In genomic region chr4:187370918-187371317, GRCh38 we compare ENCODE assay signal across 23 cellular contexts.
"Had no signal": no experiment of that assay in that cellular context is flagged by ENCODE, and none has a peak within 500 bp of the region (broad histone marks: within the 10 kb centered on the region; RNA-seq: fewer than 3 reads in every experiment).

No MANE protein-coding gene starts in this region.

- FAIRE-seq: endometrium, keratinocyte, urothelium cell line had no signal

- DNase-seq: effector memory CD4-positive, alpha-beta T cell; esophagus squamous epithelium; foreskin fibroblast; immature natural killer cell; left ventricle myocardium inferior; lower lobe of right lung; mesendoderm; naive B cell; occipital lobe; psoas muscle; retina; right lobe of liver; stimulated activated CD4-positive, alpha-beta T cell treated with anti-CD3 and anti-CD28 coated beads, Interleukin-4, amount 100 ng/mL, for 1 hour; stimulated activated CD8-positive, alpha-beta memory T cell treated with anti-CD3 and anti-CD28 coated beads, Interleukin-4, amount 100 ng/mL, for 48 hours; stimulated activated naive CD8-positive, alpha-beta T cell treated with anti-CD3 and anti-CD28 coated beads, Interleukin-15, Interleukin-2, amounts not matched to agents 100 U/mL and 50 U/mL, for 24 hours; thyroid gland had no signal

- H3K36me3 ChIP-seq: esophagus squamous epithelium, gastroesophageal sphincter, left ventricle myocardium inferior, lower lobe of right lung, right lobe of liver, suprapubic skin, thyroid gland had no signal

- H3K27me3 ChIP-seq: esophagus squamous epithelium, gastroesophageal sphincter, right lobe of liver, suprapubic skin, thyroid gland had no signal

- H3K9me3 ChIP-seq: esophagus squamous epithelium, gastroesophageal sphincter, lower lobe of right lung, psoas muscle, right lobe of liver, suprapubic skin, thyroid gland had no signal

- H3K27ac ChIP-seq: epithelial cell of prostate, esophagus squamous epithelium, gastroesophageal sphincter, left ventricle myocardium inferior, lower lobe of right lung, psoas muscle, right lobe of liver, suprapubic skin, thyroid gland had no signal

- H3K4me3 ChIP-seq: esophagus squamous epithelium, gastroesophageal sphincter, left ventricle myocardium inferior, lower lobe of right lung, psoas muscle, right lobe of liver, suprapubic skin, thyroid gland had no signal

- H3K4me1 ChIP-seq: esophagus squamous epithelium, gastroesophageal sphincter, left ventricle myocardium inferior, lower lobe of right lung, psoas muscle, right lobe of liver, suprapubic skin, thyroid gland had no signal

- ATAC-seq: gastroesophageal sphincter; lower lobe of right lung; psoas muscle; right lobe of liver; stimulated activated effector memory CD8-positive, alpha-beta T cell treated with anti-CD3 and anti-CD28 coated beads, Interleukin-12 subunit alpha, Interleukin-12 subunit beta, amount 100 ng/mL, for 72 hours; stimulated activated naive CD8-positive, alpha-beta T cell treated with anti-CD3 and anti-CD28 coated beads, Interleukin-15, Interleukin-2, amounts not matched to agents 100 U/mL and 50 U/mL, for 24 hours had no signal
